9 cellular contexts compared by ENCODE assay signal in genomic region chr4:1250527-1250812, GRCh38. TPM values are rescaled to one million over a fixed set of nuclear protein-coding genes. Genes with fewer than 3 reads are reported as not detected.
DNase-seq lines count a peak whose midpoint lies in the region; ATAC-seq and TF ChIP-seq lines count a peak whose summit lies in the region.
"Had no signal": no experiment of that assay in that cellular context is flagged by ENCODE, and none has a peak within 500 bp of the region (broad histone marks: within the 10 kb centered on the region; RNA-seq: fewer than 3 reads in every experiment).

No MANE protein-coding gene starts in this region.

- TF ChIP-seq POLR2A in stomach (IDR thresholded peaks at IDR 0.05): no peak

- DNase-seq in T-helper 1 cell (no peak), immature natural killer cell (no peak), stomach (no peak), OCI-M1 (lab: John Stamatoyannopoulos, UW) (no peak), HEK293T (ENCODE audit: extremely low spot score) (no peak)
- DNase-seq in activated T-helper 2 cell treated with anti-CD3 and anti-CD28 coated beads, Interferon-gamma antibody, Interleukin-2, Interleukin-4, amounts not matched to agents 10 μg/mL and 5 μg/mL and 100 μg/mL, durations not matched to agents 14 hours and 24 hours and 36 hours (ENCODE audit: low spot score): no peak
- DNase-seq: amygdala had no signal

- intact Hi-C loops in activated T-helper 2 cell treated with anti-CD3 and anti-CD28 coated beads, Interferon-gamma antibody, Interleukin-2, Interleukin-4, amounts not matched to agents 10 μg/mL and 5 μg/mL and 100 μg/mL, durations not matched to agents 14 hours and 24 hours and 36 hours (cut with micrococcal nuclease): no loop called here
- intact Hi-C loops in stomach (cut with DNase I; ENCODE audit: low total_unique reads): loop anchor here (10.0 kb wide), 1 partner anchor 84 kb away; no protein-coding TSS in a partner anchor

- WGBS in stomach, 5 donors: 95 to 99% (median 98%) methylated on average over 6 to 7 of the region's 7 CpGs

- peak overlapping the region; percentile 90 for H3K4me3 Mint-ChIP-seq in T-helper 1 cell treated with Interleukin-12 subunit alpha and Interleukin-12 subunit beta and Interleukin-4 antibody, amounts not matched to agents 30 μg/mL and 1 μg/mL, for 36 hours
- peak overlapping the region; percentile 87 for H3K4me3 Mint-ChIP-seq in activated T-helper 2 cell treated with anti-CD3 and anti-CD28 coated beads, Interferon-gamma antibody, Interleukin-2, Interleukin-4, amounts not matched to agents 10 μg/mL and 5 μg/mL and 100 μg/mL, durations not matched to agents 14 hours and 24 hours and 36 hours (ENCODE audit: low read depth)
- H3K4me3 Mint-ChIP-seq in immature natural killer cell: peak overlapping the region; percentile 87 to 92 (median 89)

- CTCF ChIA-PET in HEK293T (lab: Yijun Ruan, JAX): interaction anchor here (0.6 kb wide), 1 partner anchor 18 kb away, joined by 3 read pairs; no protein-coding TSS in a partner anchor

- peaks cover 25% of the 10 kb centered on the region for H3K9me3 Mint-ChIP-seq in T-helper 1 cell treated with Interleukin-12 subunit alpha and Interleukin-12 subunit beta and Interleukin-4 antibody, amounts not matched to agents 30 μg/mL and 1 μg/mL, for 36 hours
- peaks cover 41% of the 10 kb centered on the region for H3K9me3 Mint-ChIP-seq in activated T-helper 2 cell treated with anti-CD3 and anti-CD28 coated beads, Interferon-gamma antibody, Interleukin-2, Interleukin-4, amounts not matched to agents 10 μg/mL and 5 μg/mL and 100 μg/mL, durations not matched to agents 14 hours and 24 hours and 36 hours
- peaks cover 0 to 3% (median 0%) of the 10 kb centered on the region in 6 donors for H3K9me3 Mint-ChIP-seq in immature natural killer cell

- H3K4me1 Mint-ChIP-seq in T-helper 1 cell treated with Interleukin-12 subunit alpha and Interleukin-12 subunit beta and Interleukin-4 antibody, amounts not matched to agents 30 μg/mL and 1 μg/mL, for 36 hours (ENCODE audit: low read depth): peaks cover 42% of the 10 kb centered on the region
- peaks cover 29% of the 10 kb centered on the region for H3K4me1 Mint-ChIP-seq in activated T-helper 2 cell treated with anti-CD3 and anti-CD28 coated beads, Interferon-gamma antibody, Interleukin-2, Interleukin-4, amounts not matched to agents 10 μg/mL and 5 μg/mL and 100 μg/mL, durations not matched to agents 14 hours and 24 hours and 36 hours (ENCODE audit: low read depth)
- H3K4me1 Mint-ChIP-seq in immature natural killer cell: peaks cover 68 to 76% of the 10 kb centered on the region in 2 donors

- peak overlapping the region; percentile 97 to 98 (median 97) for H3K27ac ChIP-seq in stomach

- no peak for TF ChIP-seq CTCF in stomach (IDR thresholded peaks at IDR 0.05)

- H3K27me3 Mint-ChIP-seq in T-helper 1 cell treated with Interleukin-12 subunit alpha and Interleukin-12 subunit beta and Interleukin-4 antibody, amounts not matched to agents 30 μg/mL and 1 μg/mL, for 36 hours (ENCODE audit: low read depth): no peaks in the 10 kb centered on the region
- no peaks in the 10 kb centered on the region for H3K27me3 Mint-ChIP-seq in activated T-helper 2 cell treated with anti-CD3 and anti-CD28 coated beads, Interferon-gamma antibody, Interleukin-2, Interleukin-4, amounts not matched to agents 10 μg/mL and 5 μg/mL and 100 μg/mL, durations not matched to agents 14 hours and 24 hours and 36 hours (ENCODE audit: low read depth)
- H3K27me3 Mint-ChIP-seq in immature natural killer cell (ENCODE audit: low read depth in 3 of 3): peaks cover 24 to 41% (median 28%) of the 10 kb centered on the region in 3 donors

- peaks cover 33 to 49% (median 39%) of the 10 kb centered on the region in 4 donors for H3K4me1 ChIP-seq in stomach

- peak overlapping the region; percentile 96 for H3K27ac Mint-ChIP-seq in T-helper 1 cell treated with Interleukin-12 subunit alpha and Interleukin-12 subunit beta and Interleukin-4 antibody, amounts not matched to agents 30 μg/mL and 1 μg/mL, for 36 hours
- peak overlapping the region; percentile 96 for H3K27ac Mint-ChIP-seq in activated T-helper 2 cell treated with anti-CD3 and anti-CD28 coated beads, Interferon-gamma antibody, Interleukin-2, Interleukin-4, amounts not matched to agents 10 μg/mL and 5 μg/mL and 100 μg/mL, durations not matched to agents 14 hours and 24 hours and 36 hours
- H3K27ac Mint-ChIP-seq in immature natural killer cell: peak overlapping the region; percentile 88 to 96 (median 93)

- peaks cover 0 to 7% (median 3%) of the 10 kb centered on the region in 4 donors for H3K36me3 ChIP-seq in stomach

- TF ChIP-seq EP300 in stomach (IDR thresholded peaks at IDR 0.05): no peak

- ATAC-seq in GM19351 (IDR thresholded peaks at IDR 0.05; ENCODE audit: unreplicated experiment): no peak

- peaks cover 0 to 12% (median 0%) of the 10 kb centered on the region in 4 donors for H3K9me3 ChIP-seq in stomach

- POLR2A ChIA-PET in HEK293T (lab: Yijun Ruan, JAX): interaction anchor here (1.1 to 2.0 kb wide), 3 partner anchors 17 to 96 kb away, joined by 3 to 15 read pairs (median 5); partner anchors contain the start of genes MAEA and UVSSA

- H3K36me3 Mint-ChIP-seq in T-helper 1 cell treated with Interleukin-12 subunit alpha and Interleukin-12 subunit beta and Interleukin-4 antibody, amounts not matched to agents 30 μg/mL and 1 μg/mL, for 36 hours (ENCODE audit: low read depth): peaks cover 44% of the 10 kb centered on the region
- peaks cover 61% of the 10 kb centered on the region for H3K36me3 Mint-ChIP-seq in activated T-helper 2 cell treated with anti-CD3 and anti-CD28 coated beads, Interferon-gamma antibody, Interleukin-2, Interleukin-4, amounts not matched to agents 10 μg/mL and 5 μg/mL and 100 μg/mL, durations not matched to agents 14 hours and 24 hours and 36 hours (ENCODE audit: low read depth)
- H3K36me3 Mint-ChIP-seq in immature natural killer cell: peaks cover 0 to 4% (median 0%) of the 10 kb centered on the region in 3 donors

- H3K27me3 ChIP-seq in stomach: no peaks in the 10 kb centered on the region

- H3K4me3 ChIP-seq in stomach: peak overlapping the region in 3 of 4 donors; percentile 61 to 96 (median 73)

TF ChIP-seq in HEK293T, 16 proteins besides CTCF, POLR2A, EP300 and RAD21:
- TF ChIP-seq L3MBTL2 (conservative IDR thresholded peaks at IDR 0.05): no peak
- no peak for TF ChIP-seq SP1 (IDR thresholded peaks at IDR 0.05)
- TF ChIP-seq FOXA1 (IDR thresholded peaks at IDR 0.05): no peak
- no peak for TF ChIP-seq TARDBP (IDR thresholded peaks at IDR 0.05)
- no peak for TF ChIP-seq FOXM1 (IDR thresholded peaks at IDR 0.05; ENCODE audit: borderline replicate concordance)
- no peak for TF ChIP-seq CTBP1 (IDR thresholded peaks at IDR 0.05; ENCODE audit: borderline replicate concordance)
- no peak for TF ChIP-seq HDGF (IDR thresholded peaks at IDR 0.05; ENCODE audit: borderline replicate concordance)
- no peak for TF ChIP-seq ZNF384 (IDR thresholded peaks at IDR 0.05)
- TF ChIP-seq SUZ12 (IDR thresholded peaks at IDR 0.05): no peak
- no peak for TF ChIP-seq BHLHE40 (IDR thresholded peaks at IDR 0.05; ENCODE audit: borderline replicate concordance)
- TF ChIP-seq NFRKB (IDR thresholded peaks at IDR 0.05): no peak
- TF ChIP-seq LEF1 (IDR thresholded peaks at IDR 0.05; ENCODE audit: borderline replicate concordance): no peak
- TF ChIP-seq FOXK2 (IDR thresholded peaks at IDR 0.05): no peak
- TF ChIP-seq, protein P1, sequence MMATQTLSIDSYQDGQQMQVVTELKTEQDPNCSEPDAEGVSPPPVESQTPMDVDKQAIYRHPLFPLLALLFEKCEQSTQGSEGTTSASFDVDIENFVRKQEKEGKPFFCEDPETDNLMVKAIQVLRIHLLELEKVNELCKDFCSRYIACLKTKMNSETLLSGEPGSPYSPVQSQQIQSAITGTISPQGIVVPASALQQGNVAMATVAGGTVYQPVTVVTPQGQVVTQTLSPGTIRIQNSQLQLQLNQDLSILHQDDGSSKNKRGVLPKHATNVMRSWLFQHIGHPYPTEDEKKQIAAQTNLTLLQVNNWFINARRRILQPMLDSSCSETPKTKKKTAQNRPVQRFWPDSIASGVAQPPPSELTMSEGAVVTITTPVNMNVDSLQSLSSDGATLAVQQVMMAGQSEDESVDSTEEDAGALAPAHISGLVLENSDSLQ (IDR thresholded peaks at IDR 0.05): no peak
- TF ChIP-seq ELF4 (IDR thresholded peaks at IDR 0.05): no peak
- TF ChIP-seq ARNT (IDR thresholded peaks at IDR 0.05): no peak
TF ChIP-seq in HEK293T: peak in this region for 0.

RNA-seq across cellular contexts. Expression of gene CTBP1, which starts 1.5 kb away (rescaled TPM):
- 194 and 195 TPM in 2 replicates for total RNA-seq in activated T-helper 2 cell treated with anti-CD3 and anti-CD28 coated beads, Interferon-gamma antibody, Interleukin-2, Interleukin-4, amounts not matched to agents 10 μg/mL and 5 μg/mL and 100 μg/mL, durations not matched to agents 14 hours and 24 hours and 36 hours
- polyA plus RNA-seq in immature natural killer cell: 100 to 1,000 TPM in 1 of 3 donors, 10 to 100 TPM in 2; 72.1 to 110 (median 77.7) TPM
- total RNA-seq in stomach: 100 to 1,000 TPM in 3 of 5 donors, 10 to 100 TPM in 2; 85.0 to 415 (median 227) TPM
- polyA plus RNA-seq in stomach: 10 to 100 TPM; 72.7 to 90.4 (median 83.5) TPM

RNA-seq across cellular contexts. Expression of gene MAEA, which starts 39.2 kb away (rescaled TPM):
- total RNA-seq in activated T-helper 2 cell treated with anti-CD3 and anti-CD28 coated beads, Interferon-gamma antibody, Interleukin-2, Interleukin-4, amounts not matched to agents 10 μg/mL and 5 μg/mL and 100 μg/mL, durations not matched to agents 14 hours and 24 hours and 36 hours: 59.2 and 62.8 TPM in 2 replicates
- 10 to 100 TPM; 60.7 to 76.0 (median 72.9) TPM for polyA plus RNA-seq in immature natural killer cell
- total RNA-seq in stomach: 100 to 1,000 TPM in 3 of 5 donors, 10 to 100 TPM in 2; 34.0 to 295 (median 103) TPM
- 10 to 100 TPM; 42.3 to 48.4 (median 42.8) TPM for polyA plus RNA-seq in stomach
